In genomic region chr19:32691291-32691951, GRCh38 we compare ENCODE assay signal across 8 cellular contexts. TPM values are rescaled to one million over a fixed set of nuclear protein-coding genes. Genes with fewer than 3 reads are reported as not detected.
DNase-seq lines count a peak whose midpoint lies in the region; ATAC-seq lines count a peak whose summit lies in the region.

TSS of gene NUDT19 (plus strand) at chr19:32691821. CDS start at chr19:32691961, 140 bp downstream.

- CTCF ChIA-PET in activated CD4-positive, alpha-beta memory T cell treated with anti-CD3 and anti-CD28 coated beads, Interleukin-2, amount 10 ng/mL, durations not matched to agents 7 days and 5 days (lab: Charles Lee) = interaction anchor here (0.6 to 2.1 kb wide), 7 partner anchors 12 to 486 kb away, joined by 3 to 7 read pairs (median 4); partner anchors contain the start of gene FAAP24

- ATAC-seq in GM19395 (IDR thresholded peaks at IDR 0.05; ENCODE audit: unreplicated experiment) (peak; percentile 88), HG03521 (IDR thresholded peaks at IDR 0.05; ENCODE audit: unreplicated experiment) (peak; percentile 75)

- POLR2A ChIA-PET in activated CD4-positive, alpha-beta memory T cell treated with anti-CD3 and anti-CD28 coated beads, Interleukin-2, amount 10 ng/mL, durations not matched to agents 7 days and 5 days (lab: Charles Lee) = interaction anchor here (0.8 to 1.5 kb wide), 16 partner anchors 9 to 683 kb away, joined by 3 to 34 read pairs (median 4); partner anchors contain the start of genes ANKRD27, CEP89, DPY19L3 and FAAP24

- peaks cover 50% of the 10 kb centered on the region for H3K4me1 Mint-ChIP-seq in activated CD4-positive, alpha-beta memory T cell treated with anti-CD3 and anti-CD28 coated beads, Interleukin-2, amount 10 ng/mL, durations not matched to agents 7 days and 5 days

- peak within 1 kb of the TSS; percentile 85 for H3K27ac Mint-ChIP-seq in activated CD4-positive, alpha-beta memory T cell treated with anti-CD3 and anti-CD28 coated beads, Interleukin-2, amount 10 ng/mL, durations not matched to agents 7 days and 5 days

- no peaks in the 10 kb centered on the region for H3K27me3 Mint-ChIP-seq in activated CD4-positive, alpha-beta memory T cell treated with anti-CD3 and anti-CD28 coated beads, Interleukin-2, amount 10 ng/mL, durations not matched to agents 7 days and 5 days

- peaks cover 4% of the 10 kb centered on the region for H3K9me3 Mint-ChIP-seq in activated CD4-positive, alpha-beta memory T cell treated with anti-CD3 and anti-CD28 coated beads, Interleukin-2, amount 10 ng/mL, durations not matched to agents 7 days and 5 days

- DNase-seq in CD1c-positive myeloid dendritic cell (ENCODE audit: extremely low spot score) (peak; percentile 80), NCI-H69 (lab: John Stamatoyannopoulos, UW) (peak; percentile 80), medulla oblongata (ENCODE audit: extremely low spot score) (peak; percentile 85)
- DNase-seq in activated CD4-positive, alpha-beta memory T cell treated with anti-CD3 and anti-CD28 coated beads, Interleukin-2, amount 10 ng/mL, durations not matched to agents 7 days and 5 days = peak; percentile 85
- DNase-seq in effector CD4-positive, alpha-beta T cell = peak; percentile 55
- DNase-seq in stimulated activated CD8-positive, alpha-beta memory T cell treated with anti-CD3 and anti-CD28 coated beads, Interleukin-12 subunit alpha, Interleukin-12 subunit beta, amount 100 ng/mL, for 1 hour (ENCODE audit: low read depth) = peak; percentile 62

- H3K36me3 Mint-ChIP-seq in activated CD4-positive, alpha-beta memory T cell treated with anti-CD3 and anti-CD28 coated beads, Interleukin-2, amount 10 ng/mL, durations not matched to agents 7 days and 5 days (ENCODE audit: low read depth) = peaks cover 37% of the 10 kb centered on the region

- peak within 1 kb of the TSS; percentile 89 for H3K4me3 Mint-ChIP-seq in activated CD4-positive, alpha-beta memory T cell treated with anti-CD3 and anti-CD28 coated beads, Interleukin-2, amount 10 ng/mL, durations not matched to agents 7 days and 5 days

RNA-seq across cellular contexts. Expression of gene NUDT19, which starts in this region (rescaled TPM):
- total RNA-seq in activated CD4-positive, alpha-beta memory T cell treated with anti-CD3 and anti-CD28 coated beads, Interleukin-2, amount 10 ng/mL, durations not matched to agents 7 days and 5 days = 10 to 100 TPM; 15.0 to 15.1 TPM

Comparison
In these comparisons a context has a peak if more than half of its experiments do, and no peak if none do; other contexts are left out.
1. Peak in every context shown above with its lines: DNase-seq and ATAC-seq.